ENCODE assay signal across 8 cellular contexts in genomic region chr10:4981722-4982471, GRCh38. TPM values are rescaled to one million over a fixed set of nuclear protein-coding genes. Genes with fewer than 3 reads are reported as not detected.
DNase-seq lines count a peak whose midpoint lies in the region; ATAC-seq and TF ChIP-seq lines count a peak whose summit lies in the region.

No MANE protein-coding gene starts in this region.

- H3K4me1 Mint-ChIP-seq in endothelial cell (ENCODE audit: unreplicated experiment) (peaks cover 6% of the 10 kb centered on the region), nephron (no peaks in the 10 kb centered on the region)

- H3K27me3 Mint-ChIP-seq in endothelial cell (ENCODE audit: unreplicated experiment) (peaks cover 4% of the 10 kb centered on the region), nephron (ENCODE audit: low read depth) (no peaks in the 10 kb centered on the region)

- H3K36me3 Mint-ChIP-seq in endothelial cell (ENCODE audit: low read depth, unreplicated experiment): no peaks in the 10 kb centered on the region
- peaks cover 8% of the 10 kb centered on the region for H3K36me3 Mint-ChIP-seq in nephron (ENCODE audit: low read depth)

- H3K9me3 Mint-ChIP-seq in endothelial cell (ENCODE audit: unreplicated experiment) (no peaks in the 10 kb centered on the region), nephron (peaks cover 2% of the 10 kb centered on the region)

- no peak overlapping the region for H3K4me3 Mint-ChIP-seq in endothelial cell (ENCODE audit: unreplicated experiment)
- H3K4me3 Mint-ChIP-seq in nephron: no peak overlapping the region

- H3K27ac Mint-ChIP-seq in endothelial cell (ENCODE audit: unreplicated experiment) (no peak overlapping the region), nephron (peak overlapping the region in 2 of 3 experiments; percentile 13 to 51)

- TF ChIP-seq CTCF in GM12873 (IDR thresholded peaks at IDR 0.05; ENCODE audit: insufficient read depth, low read depth, low read length, missing control alignments): peak; percentile 59
- peak; percentile 15 for TF ChIP-seq CTCF in endothelial cell (IDR thresholded peaks at IDR 0.05; ENCODE audit: unreplicated experiment)
- peak in 2 of 3 experiments; percentile 20 to 36 for TF ChIP-seq CTCF in nephron (IDR thresholded peaks at IDR 0.05; ENCODE audit: unreplicated experiment in 3 of 3)

- DNase-seq in NCI-H146 treated with DMSO at 0.1 percent for 48 hours (lab: John Stamatoyannopoulos, UW; ENCODE audit: unreplicated experiment) (peak; percentile 75), endothelial cell (ENCODE audit: low spot score) (peak; percentile 21), OCI-M2 (lab: John Stamatoyannopoulos, UW; ENCODE audit: unreplicated experiment) (no peak), superior temporal gyrus (ENCODE audit: extremely low spot score) (no peak)
- no peak for DNase-seq in effector CD4-positive, alpha-beta T cell

- no peak for ATAC-seq in HG02981 (IDR thresholded peaks at IDR 0.05; ENCODE audit: unreplicated experiment)

RNA-seq across cellular contexts. Expression of gene AKR1C1, which starts 18.7 kb away (rescaled TPM):
- total RNA-seq in endothelial cell (ENCODE audit: unreplicated experiment): 1.6 TPM

RNA-seq across cellular contexts. Expression of gene AKR1C2, which starts 21.8 kb away (rescaled TPM):
- not detected for total RNA-seq in endothelial cell (ENCODE audit: unreplicated experiment)

Comparison
In these comparisons a context has a peak if more than half of its experiments do, and no peak if none do; other contexts are left out.
1. DNase-seq: peak in NCI-H146 treated with DMSO at 0.1 percent for 48 hours (single experiment) and endothelial cell (single experiment); none in OCI-M2 (single experiment), superior temporal gyrus (single experiment) and effector CD4-positive, alpha-beta T cell (single experiment).
2. Peak in every context shown above with its lines, with median percentiles within 50 percentile points of each other: CTCF ChIP-seq.